Comparison of ENCODE assay signal across 13 cellular contexts in the genomic region with DNA sequence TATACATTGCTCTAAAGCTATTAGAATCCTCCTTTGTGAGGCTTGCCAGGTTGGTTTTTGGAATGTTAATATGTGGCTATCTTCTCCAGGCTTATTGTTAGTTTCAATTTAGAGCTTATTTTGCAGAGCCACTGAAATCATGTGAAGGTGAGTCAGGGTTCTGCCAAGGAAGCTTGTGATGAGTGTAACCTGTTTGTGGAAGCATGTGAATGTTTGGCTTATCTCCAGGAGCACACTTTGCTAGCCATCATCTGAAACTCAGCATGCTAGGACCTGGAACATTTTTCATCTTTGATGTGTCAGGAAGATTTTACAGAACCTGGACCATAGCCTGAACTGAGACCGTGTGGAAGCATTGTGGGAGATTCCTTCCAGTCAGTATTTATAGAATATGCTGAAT.
DNase-seq lines count a peak whose midpoint lies in the region; ATAC-seq and TF ChIP-seq lines count a peak whose summit lies in the region.
"Had no signal": no experiment of that assay in that cellular context is flagged by ENCODE, and none has a peak within 500 bp of the region (broad histone marks: within the 10 kb centered on the region; RNA-seq: fewer than 3 reads in every experiment).

No MANE protein-coding gene starts in this region.

- DNase-seq in HCT116 (ENCODE audit: low read depth, low spot score) (peak; percentile 6), fibroblast of villous mesenchyme (ENCODE audit: low read depth) (peak; percentile 21), gastrocnemius medialis (peak in 1 of 2 donors; percentile 13), neuronal stem cell (ENCODE audit: low spot score) (no peak), left lobe of liver (ENCODE audit: low spot score) (no peak), glutamatergic neuron (no peak)
- DNase-seq: heart left ventricle; naive thymus-derived CD8-positive, alpha-beta T cell; NCI-H1694 treated with DMSO at 0.1 percent for 48 hours; SW 1271 had no signal

- H2BK120ac ChIP-seq in neuronal stem cell (ENCODE audit: low read depth, low read length) = no peak overlapping the region

- no peak overlapping the region for H4K91ac ChIP-seq in neuronal stem cell (ENCODE audit: low read depth, low read length, poor library complexity)

- no peak overlapping the region for H3K23ac ChIP-seq in neuronal stem cell (ENCODE audit: low read depth, low read length, poor library complexity)

- no peaks in the 10 kb centered on the region for H3K79me1 ChIP-seq in neuronal stem cell (ENCODE audit: low read depth, low read length)

- no peak overlapping the region for H3K18ac ChIP-seq in neuronal stem cell (ENCODE audit: low read length)

- no peaks in the 10 kb centered on the region for H3K9me2 ChIP-seq in HCT116 (ENCODE audit: insufficient read depth)

- H3K4me3 Mint-ChIP-seq in glutamatergic neuron (ENCODE audit: unreplicated experiment) = no peak overlapping the region
- H3K4me3 Mint-ChIP-seq: brain; naive thymus-derived CD8-positive, alpha-beta T cell had no signal

- H3K36me3 Mint-ChIP-seq in glutamatergic neuron (ENCODE audit: unreplicated experiment) = no peaks in the 10 kb centered on the region
- H3K36me3 Mint-ChIP-seq: naive thymus-derived CD8-positive, alpha-beta T cell had no signal

- ATAC-seq in HCT116 (0 out of 2 replicates have a peak, but pooled peaks have one; percentile 38), SK-N-SH treated with all-trans-retinoic acid at 6 μM for 48 hours (peak; percentile 74), gastrocnemius medialis (peak; percentile 49 to 93), left lobe of liver (no peak), GM19463 (IDR thresholded peaks at IDR 0.05; ENCODE audit: unreplicated experiment) (no peak)
- ATAC-seq: naive thymus-derived CD8-positive, alpha-beta T cell had no signal

- H3K9ac ChIP-seq in HCT116 (ENCODE audit: low read length) (no peak overlapping the region), neuronal stem cell (ENCODE audit: low read depth, low read length, poor library complexity) (no peak overlapping the region)

- intact Hi-C loops in HCT116 (cut with micrococcal nuclease) (no loop called here), gastrocnemius medialis (cut with DNase I; ENCODE audit: low total_unique reads) (no loop called here)

- peaks cover 15 to 16% of the 10 kb centered on the region in 2 experiments for H3K4me1 ChIP-seq in HCT116 (ENCODE audit: control insufficient read depth in 1 of 2, insufficient read depth in 2 of 2, low read length in 2 of 2)
- H3K4me1 ChIP-seq in gastrocnemius medialis = peaks cover 7 to 11% of the 10 kb centered on the region in 2 donors
- peaks cover 0 to 2% of the 10 kb centered on the region in 2 donors for H3K4me1 ChIP-seq in neuronal stem cell (ENCODE audit: control insufficient read depth in 2 of 2, insufficient read depth in 1 of 2, low read depth in 1 of 2, low read length in 2 of 2)

- RAD21 ChIA-PET in HCT116 (lab: Charles Lee; ENCODE audit: low non-redundant PET in 1 of 2, low total read pairs in 2 of 2, uncharacterized antibody in 2 of 2, unreplicated experiment in 2 of 2) = no interaction called here

- H4K8ac ChIP-seq in neuronal stem cell (ENCODE audit: low read depth, low read length) = no peak overlapping the region

- H2BK12ac ChIP-seq in neuronal stem cell (ENCODE audit: low read length) = no peak overlapping the region

- no peaks in the 10 kb centered on the region for H3K9me3 Mint-ChIP-seq in glutamatergic neuron (ENCODE audit: unreplicated experiment)

- H3K27ac Mint-ChIP-seq in glutamatergic neuron (ENCODE audit: unreplicated experiment) = no peak overlapping the region
- H3K27ac Mint-ChIP-seq: naive thymus-derived CD8-positive, alpha-beta T cell had no signal

- POLR2A ChIA-PET in HCT116 (lab: Charles Lee) = no interaction called here

- no peaks in the 10 kb centered on the region for H3K4me1 Mint-ChIP-seq in glutamatergic neuron (ENCODE audit: low read depth, unreplicated experiment)
- H3K4me1 Mint-ChIP-seq: naive thymus-derived CD8-positive, alpha-beta T cell had no signal

- WGBS in neuronal stem cell (ENCODE audit: extremely low coverage in 2 of 2, insufficient read length in 2 of 2, insufficient replicate concordance in 1 of 2), 2 donors = no CpG with 5 or more reads among the region's 1 CpG

- H3K27ac ChIP-seq in HCT116 (ENCODE audit: low read depth, low read length) (no peak overlapping the region), gastrocnemius medialis (peak overlapping the region in 2 of 4 donors; percentile 9 to 16), neuronal stem cell (replicated peaks; ENCODE audit: low read length) (no peak overlapping the region)

- H3K4me3 ChIP-seq in HCT116 (replicated peaks in 1 of 2; ENCODE audit: low read depth in 1 of 2, low read length in 2 of 2) = no peak overlapping the region
- H3K4me3 ChIP-seq in fibroblast of villous mesenchyme (ENCODE audit: low read depth, low read length) = no peak overlapping the region
- no peak overlapping the region for H3K4me3 ChIP-seq in gastrocnemius medialis
- no peak overlapping the region for H3K4me3 ChIP-seq in neuronal stem cell (ENCODE audit: low read length in 2 of 2)
- H3K4me3 ChIP-seq: heart left ventricle had no signal

- in situ Hi-C loops in gastrocnemius medialis (cut with MboI; ENCODE audit: low sequenced_read_pairs in 4 of 4) = no loop called here

- BruUV-seq in HCT116 (replicated peaks; lab: Mats Ljungman, UMichigan) = no TSS peak

- TF ChIP-seq POLR2A in HCT116 (IDR thresholded peaks at IDR 0.05; ENCODE audit: borderline replicate concordance, extremely low read depth, insufficient read depth, insufficient read length) (no peak), gastrocnemius medialis (IDR thresholded peaks at IDR 0.05) (no peak)

- no peak overlapping the region for H2BK15ac ChIP-seq in neuronal stem cell (ENCODE audit: low read length)

- no peaks in the 10 kb centered on the region for H3K36me3 ChIP-seq in HCT116 (ENCODE audit: control insufficient read depth in 1 of 2, insufficient read depth in 2 of 2, low read length in 2 of 2)
- H3K36me3 ChIP-seq in gastrocnemius medialis = no peaks in the 10 kb centered on the region
- no peaks in the 10 kb centered on the region for H3K36me3 ChIP-seq in neuronal stem cell (replicated peaks in 1 of 2; ENCODE audit: control insufficient read depth in 2 of 2, insufficient read depth in 2 of 2, low read length in 2 of 2)
- H3K36me3 ChIP-seq: heart left ventricle had no signal

- H4K20me1 ChIP-seq in HCT116 (ENCODE audit: insufficient read depth) = no peaks in the 10 kb centered on the region

- no peaks in the 10 kb centered on the region for H3K79me2 ChIP-seq in HCT116 (ENCODE audit: insufficient read depth, low read length)

- no peaks in the 10 kb centered on the region for H3K27me3 Mint-ChIP-seq in glutamatergic neuron (ENCODE audit: unreplicated experiment)
- H3K27me3 Mint-ChIP-seq: brain had no signal

- TF ChIP-seq CTCF in HCT116 (IDR thresholded peaks at IDR 0.05 in 2 of 3, conservative IDR thresholded peaks at IDR 0.05 in 1 of 3; ENCODE audit: borderline replicate concordance in 1 of 3, insufficient read depth in 1 of 3, low read depth in 2 of 3, low read length in 2 of 3) = no peak
- TF ChIP-seq CTCF in fibroblast of villous mesenchyme (IDR thresholded peaks at IDR 0.05; ENCODE audit: insufficient read depth, low read depth, low read length) = no peak
- no peak for TF ChIP-seq CTCF in gastrocnemius medialis (IDR thresholded peaks at IDR 0.05 in 4 of 5, conservative IDR thresholded peaks at IDR 0.05 in 1 of 5)
- TF ChIP-seq CTCF in glutamatergic neuron (IDR thresholded peaks at IDR 0.05; ENCODE audit: partially characterized antibody, unreplicated experiment) = no peak

- TF ChIP-seq RAD21 in HCT116 (IDR thresholded peaks at IDR 0.05; ENCODE audit: low read depth) = no peak

- H3K14ac ChIP-seq in neuronal stem cell (ENCODE audit: low read length) = no peak overlapping the region

- no peaks in the 10 kb centered on the region for H3K9me3 ChIP-seq in HCT116 (ENCODE audit: control insufficient read depth in 1 of 2, insufficient read depth in 1 of 2, low read depth in 1 of 2, low read length in 2 of 2)
- no peaks in the 10 kb centered on the region for H3K9me3 ChIP-seq in gastrocnemius medialis
- H3K9me3 ChIP-seq in neuronal stem cell (replicated peaks in 1 of 2; ENCODE audit: control insufficient read depth in 2 of 2, insufficient read depth in 1 of 2, low read depth in 1 of 2, low read length in 2 of 2) = peaks cover 0 to 2% of the 10 kb centered on the region in 2 donors
- H3K9me3 ChIP-seq: heart left ventricle had no signal

- H3K4me2 ChIP-seq in HCT116 (ENCODE audit: low read length) (no peak overlapping the region), neuronal stem cell (ENCODE audit: insufficient read depth, low read length, poor library complexity, severe bottlenecking) (no peak overlapping the region)

- H3K27me3 ChIP-seq in HCT116 (ENCODE audit: insufficient read depth, low read length) = no peaks in the 10 kb centered on the region
- H3K27me3 ChIP-seq in gastrocnemius medialis = no peaks in the 10 kb centered on the region
- no peaks in the 10 kb centered on the region for H3K27me3 ChIP-seq in neuronal stem cell (ENCODE audit: control insufficient read depth in 3 of 3, insufficient read depth in 3 of 3, low read depth in 1 of 3, low read length in 3 of 3)
- H3K27me3 ChIP-seq: heart left ventricle had no signal

- H2AFZ ChIP-seq in HCT116 (ENCODE audit: low read depth, low read length, poor library complexity, severe bottlenecking) (no peak overlapping the region), neuronal stem cell (ENCODE audit: low read length) (no peak overlapping the region)

- CTCF ChIA-PET in HCT116 (lab: Charles Lee) = no interaction called here

- no peak overlapping the region for H3K4ac ChIP-seq in neuronal stem cell (ENCODE audit: low read length)

- H2AK5ac ChIP-seq in neuronal stem cell (ENCODE audit: low read depth, low read length) = no peak overlapping the region

- no peak overlapping the region for H2BK5ac ChIP-seq in neuronal stem cell (ENCODE audit: low read length)

TF ChIP-seq in HCT116, 20 proteins besides CTCF, POLR2A, EP300 and RAD21 (continues in another document):
- TF ChIP-seq FOSL1 (IDR thresholded peaks at IDR 0.05; ENCODE audit: low read depth) = 0 out of 2 replicates have a peak, but pooled peaks have one; percentile 13

TF ChIP-seq in SK-N-SH treated with all-trans-retinoic acid at 6 μM for 48 hours, 23 proteins besides CTCF, POLR2A, EP300 and RAD21:
- TF ChIP-seq ISL1 (CRISPR knock-in tag; IDR thresholded peaks at IDR 0.05) (peak; percentile 88), OSR1 (CRISPR knock-in tag; IDR thresholded peaks at IDR 0.05) (no peak)

Comparison
In these comparisons a context has a peak if more than half of its experiments do, and no peak if none do; other contexts are left out.
1. ATAC-seq: peak in HCT116 (single experiment), SK-N-SH treated with all-trans-retinoic acid at 6 μM for 48 hours (single experiment) and gastrocnemius medialis (2 of 2); none in left lobe of liver (single experiment) and GM19463 (single experiment).
2. DNase-seq: peak in HCT116 (single experiment) and fibroblast of villous mesenchyme (single experiment); none in neuronal stem cell (single experiment), left lobe of liver (single experiment) and glutamatergic neuron (single experiment).